11 cellular contexts compared by ENCODE assay signal in genomic region chr17:64741038-64741641, GRCh38.
DNase-seq lines count a peak whose midpoint lies in the region; ATAC-seq lines count a peak whose summit lies in the region.
"Had no signal": no experiment of that assay in that cellular context is flagged by ENCODE, and none has a peak within 500 bp of the region (broad histone marks: within the 10 kb centered on the region; RNA-seq: fewer than 3 reads in every experiment).

No MANE protein-coding gene starts in this region.

- H3K4me3 Mint-ChIP-seq in activated naive CD4-positive, alpha-beta T cell treated with anti-CD3 and anti-CD28 coated beads for 36 hours, result no peak overlapping the region
- H3K4me3 Mint-ChIP-seq: B cell, memory B cell had no signal

- H3K36me3 Mint-ChIP-seq in activated naive CD4-positive, alpha-beta T cell treated with anti-CD3 and anti-CD28 coated beads for 36 hours (ENCODE audit: low read depth), result no peaks in the 10 kb centered on the region
- H3K36me3 Mint-ChIP-seq: memory B cell had no signal

- H3K27me3 Mint-ChIP-seq in activated naive CD4-positive, alpha-beta T cell treated with anti-CD3 and anti-CD28 coated beads for 36 hours (ENCODE audit: low read depth), result no peaks in the 10 kb centered on the region
- H3K27me3 Mint-ChIP-seq: B cell, memory B cell had no signal

- DNase-seq in activated naive CD4-positive, alpha-beta T cell treated with anti-CD3 and anti-CD28 coated beads for 36 hours, result peak; percentile 11
- DNase-seq in activated naive CD4-positive, alpha-beta T cell (lab: John Stamatoyannopoulos, UW), result no peak
- DNase-seq in fibroblast of gingiva (ENCODE audit: low read depth) (peak; percentile 62), mucosa of gallbladder (ENCODE audit: low spot score) (peak; percentile 16), NOMO-1 treated with dmso at 0.1 percent for 144 hours (lab: John Stamatoyannopoulos, UW; ENCODE audit: unreplicated experiment) (no peak)
- no peak for DNase-seq in stimulated activated CD8-positive, alpha-beta memory T cell treated with anti-CD3 and anti-CD28 coated beads, Interleukin-4, amount 100 ng/mL, for 48 hours
- DNase-seq: NCI-H2227 treated with DMSO at 0.1 percent for 48 hours had no signal

- no peak overlapping the region for H3K27ac Mint-ChIP-seq in activated naive CD4-positive, alpha-beta T cell treated with anti-CD3 and anti-CD28 coated beads for 36 hours
- H3K27ac Mint-ChIP-seq: B cell, memory B cell had no signal

- peaks cover 13% of the 10 kb centered on the region for H3K4me1 Mint-ChIP-seq in activated naive CD4-positive, alpha-beta T cell treated with anti-CD3 and anti-CD28 coated beads for 36 hours (ENCODE audit: low read depth)

- H3K9me3 Mint-ChIP-seq in activated naive CD4-positive, alpha-beta T cell treated with anti-CD3 and anti-CD28 coated beads for 36 hours, result no peaks in the 10 kb centered on the region
- H3K9me3 Mint-ChIP-seq: memory B cell had no signal

- CTCF ChIA-PET in activated naive CD4-positive, alpha-beta T cell treated with anti-CD3 and anti-CD28 coated beads for 36 hours (lab: Charles Lee), result interaction anchor here (0.6 to 1.2 kb wide), 3 partner anchors 32 to 127 kb away, joined by 3 to 5 read pairs (median 3); no protein-coding TSS in a partner anchor

- ATAC-seq in HG02884 (IDR thresholded peaks at IDR 0.05; ENCODE audit: unreplicated experiment), result no peak
- no peak for ATAC-seq in HG03460 (IDR thresholded peaks at IDR 0.05; ENCODE audit: unreplicated experiment)

- intact Hi-C loops in activated naive CD4-positive, alpha-beta T cell treated with anti-CD3 and anti-CD28 coated beads for 36 hours (cut with micrococcal nuclease), result no loop called here

Comparison
In these comparisons a context has a peak if more than half of its experiments do, and no peak if none do; other contexts are left out.
1. DNase-seq: peak in activated naive CD4-positive, alpha-beta T cell treated with anti-CD3 and anti-CD28 coated beads for 36 hours (single experiment), fibroblast of gingiva (single experiment) and mucosa of gallbladder (single experiment); none in activated naive CD4-positive, alpha-beta T cell (0 of 4), stimulated activated CD8-positive, alpha-beta memory T cell treated with anti-CD3 and anti-CD28 coated beads, Interleukin-4, amount 100 ng/mL, for 48 hours (single experiment) and NOMO-1 treated with dmso at 0.1 percent for 144 hours (single experiment).